8 cellular contexts compared by ENCODE assay signal in the genomic region with DNA sequence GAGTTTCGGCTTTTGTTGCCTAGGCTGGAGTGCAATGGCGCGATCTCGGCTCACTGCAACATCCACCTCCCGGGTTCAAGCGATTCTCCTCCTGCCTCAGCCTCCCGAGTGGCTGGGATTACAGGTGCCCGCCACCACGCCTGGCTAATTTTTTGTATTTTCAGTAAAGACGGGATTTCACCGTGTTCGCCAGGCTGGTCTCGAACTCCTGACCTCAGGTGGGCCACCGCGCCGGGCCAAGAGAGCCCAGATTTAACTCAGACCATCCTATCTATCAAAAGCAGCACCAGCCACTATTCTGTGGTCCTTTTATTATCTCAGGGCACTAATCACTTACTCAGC. TPM values are rescaled to one million over a fixed set of nuclear protein-coding genes. Genes with fewer than 3 reads are reported as not detected.
DNase-seq lines count a peak whose midpoint lies in the region; ATAC-seq, FAIRE-seq and TF ChIP-seq lines count a peak whose summit lies in the region.
"Not testable (repeated sequence)": the region's sequence is repeated elsewhere in the genome, so short reads cannot be mapped to it uniquely, and the experiment has no call there.

No MANE protein-coding gene starts in this region.

- H3K4me1 ChIP-seq in lower lobe of right lung; prostate gland (replicated peaks); thyroid gland: not testable (repeated sequence)

- POLR2A ChIA-PET in activated CD8-positive, alpha-beta T cell treated with anti-CD3 and anti-CD28 coated beads, Interleukin-2, amount 10 ng/mL, durations not matched to agents 7 days and 5 days (lab: Charles Lee): interaction anchor here (0.8 to 1.2 kb wide), 2 partner anchors 49 to 75 kb away, joined by 3 read pairs; no protein-coding TSS in a partner anchor

- H3K9me3 Mint-ChIP-seq in CD14-positive monocyte; IgD-negative memory B cell; activated CD8-positive, alpha-beta T cell treated with anti-CD3 and anti-CD28 coated beads, Interleukin-2, amount 10 ng/mL, durations not matched to agents 7 days and 5 days (ENCODE audit: insufficient read depth): not testable (repeated sequence)

- CTCF ChIA-PET in activated CD8-positive, alpha-beta T cell treated with anti-CD3 and anti-CD28 coated beads, Interleukin-2, amount 10 ng/mL, durations not matched to agents 7 days and 5 days (lab: Charles Lee): interaction anchor here (1.0 to 1.5 kb wide), 3 partner anchors 15 to 142 kb away, joined by 3 to 4 read pairs (median 4); partner anchors contain the start of gene BRI3BP

- intact Hi-C loops in CD14-positive monocyte (cut with micrococcal nuclease); lower lobe of right lung (cut with DNase I); prostate gland (cut with DNase I); thyroid gland (cut with DNase I): not testable (repeated sequence)

- H3K4me3 Mint-ChIP-seq in CD14-positive monocyte (peak overlapping the region; percentile 84 to 93), IgD-negative memory B cell (peak overlapping the region; percentile 88 to 97 (median 93))
- peak overlapping the region; percentile 74 for H3K4me3 Mint-ChIP-seq in activated CD8-positive, alpha-beta T cell treated with anti-CD3 and anti-CD28 coated beads, Interleukin-2, amount 10 ng/mL, durations not matched to agents 7 days and 5 days

- TF ChIP-seq POLR2A in prostate gland (IDR thresholded peaks at IDR 0.05); thyroid gland (IDR thresholded peaks at IDR 0.05): not testable (repeated sequence)

- not testable (repeated sequence) for FAIRE-seq in bronchial epithelial cell (lab: Jason Lieb, UNC)

- H3K4me1 Mint-ChIP-seq in CD14-positive monocyte; IgD-negative memory B cell; activated CD8-positive, alpha-beta T cell treated with anti-CD3 and anti-CD28 coated beads, Interleukin-2, amount 10 ng/mL, durations not matched to agents 7 days and 5 days (ENCODE audit: low read depth): not testable (repeated sequence)

- 87% methylated on average over 16 of the region's 16 CpGs for WGBS in prostate gland
- WGBS in thyroid gland, 2 donors: 80 to 90% methylated on average over 16 of the region's 16 CpGs

- H3K27me3 Mint-ChIP-seq in CD14-positive monocyte (ENCODE audit: low read depth in 3 of 3); IgD-negative memory B cell; activated CD8-positive, alpha-beta T cell treated with anti-CD3 and anti-CD28 coated beads, Interleukin-2, amount 10 ng/mL, durations not matched to agents 7 days and 5 days (ENCODE audit: low read depth): not testable (repeated sequence)

- H3K9me3 ChIP-seq in lower lobe of right lung, prostate gland, thyroid gland: not testable (repeated sequence)

- H3K4me3 ChIP-seq in bronchial epithelial cell (ENCODE audit: low read depth, low read length): peak overlapping the region; percentile 55
- peak overlapping the region; percentile 68 for H3K4me3 ChIP-seq in fibroblast of the aortic adventitia (ENCODE audit: low read depth, low read length)
- peak overlapping the region; percentile 61 for H3K4me3 ChIP-seq in lower lobe of right lung
- H3K4me3 ChIP-seq in prostate gland: peak overlapping the region; percentile 41 to 44
- H3K4me3 ChIP-seq in thyroid gland (replicated peaks in 1 of 3): peak overlapping the region in 2 of 3 donors; percentile 31 to 35

- not testable (repeated sequence) for H3K36me3 ChIP-seq in bronchial epithelial cell (ENCODE audit: control insufficient read depth, insufficient read depth, low read length); lower lobe of right lung; prostate gland; thyroid gland

- not testable (repeated sequence) for TF ChIP-seq CTCF in CD14-positive monocyte (IDR thresholded peaks at IDR 0.05); bronchial epithelial cell (IDR thresholded peaks at IDR 0.05; ENCODE audit: insufficient read depth, low read length, severe bottlenecking); fibroblast of the aortic adventitia (IDR thresholded peaks at IDR 0.05; ENCODE audit: insufficient read depth, low read length); lower lobe of right lung (IDR thresholded peaks at IDR 0.05); prostate gland (IDR thresholded peaks at IDR 0.05); thyroid gland (IDR thresholded peaks at IDR 0.05)

- H3K27me3 ChIP-seq in bronchial epithelial cell (ENCODE audit: control insufficient read depth, insufficient read depth, low read length); lower lobe of right lung (ENCODE audit: low read depth); prostate gland (replicated peaks; ENCODE audit: insufficient read depth); thyroid gland: not testable (repeated sequence)

- H3K27ac ChIP-seq in lower lobe of right lung (peak overlapping the region; percentile 20), prostate gland (peak overlapping the region in 1 of 2 donors; percentile 54), thyroid gland (peak overlapping the region in 1 of 3 donors; percentile 17)

- not testable (repeated sequence) for H3K36me3 Mint-ChIP-seq in CD14-positive monocyte; IgD-negative memory B cell; activated CD8-positive, alpha-beta T cell treated with anti-CD3 and anti-CD28 coated beads, Interleukin-2, amount 10 ng/mL, durations not matched to agents 7 days and 5 days (ENCODE audit: low read depth)

- not testable (repeated sequence) for ATAC-seq in activated CD8-positive, alpha-beta T cell treated with anti-CD3 and anti-CD28 coated beads, Interleukin-2, amount 10 ng/mL, durations not matched to agents 7 days and 5 days; lower lobe of right lung

- H3K27ac Mint-ChIP-seq in CD14-positive monocyte (peak overlapping the region in 3 of 7 donors; percentile 28 to 78 (median 40)), IgD-negative memory B cell (peak overlapping the region; percentile 68 to 95 (median 93))
- H3K27ac Mint-ChIP-seq in activated CD8-positive, alpha-beta T cell treated with anti-CD3 and anti-CD28 coated beads, Interleukin-2, amount 10 ng/mL, durations not matched to agents 7 days and 5 days: not testable (repeated sequence)

- DNase-seq in CD14-positive monocyte (ENCODE audit: low spot score); activated CD8-positive, alpha-beta T cell treated with anti-CD3 and anti-CD28 coated beads, Interleukin-2, amount 10 ng/mL, durations not matched to agents 7 days and 5 days; bronchial epithelial cell (ENCODE audit: low read depth); fibroblast of the aortic adventitia (ENCODE audit: low read depth); lower lobe of right lung; prostate gland (ENCODE audit: low spot score); thyroid gland: not testable (repeated sequence)

RNA-seq across cellular contexts. Expression of gene AACS, which starts 16.3 kb away (rescaled TPM):
- polyA plus RNA-seq in CD14-positive monocyte: 1 to 10 TPM; 5.1 to 7.9 TPM
- 4.2 TPM for polyA plus RNA-seq in IgD-negative memory B cell
- 10 to 100 TPM; 24.7 to 26.7 TPM for total RNA-seq in activated CD8-positive, alpha-beta T cell treated with anti-CD3 and anti-CD28 coated beads, Interleukin-2, amount 10 ng/mL, durations not matched to agents 7 days and 5 days
- 30.5 and 43.0 TPM in 2 replicates for total RNA-seq in bronchial epithelial cell
- 12.0 and 25.1 TPM in 2 replicates for total RNA-seq in fibroblast of the aortic adventitia (ENCODE audit: low replicate concordance)
- total RNA-seq in lower lobe of right lung: 21.7 TPM
- 10 to 100 TPM; 20.4 to 21.0 TPM for total RNA-seq in prostate gland
- 10 to 100 TPM; 14.8 to 24.0 (median 20.1) TPM for total RNA-seq in thyroid gland

RNA-seq across cellular contexts. Expression of gene BRI3BP, which starts 55.5 kb away (rescaled TPM):
- 1 to 10 TPM; 5.0 to 6.9 TPM for polyA plus RNA-seq in CD14-positive monocyte
- 5.9 TPM for polyA plus RNA-seq in IgD-negative memory B cell
- total RNA-seq in activated CD8-positive, alpha-beta T cell treated with anti-CD3 and anti-CD28 coated beads, Interleukin-2, amount 10 ng/mL, durations not matched to agents 7 days and 5 days: 10 to 100 TPM; 26.5 to 27.0 TPM
- total RNA-seq in bronchial epithelial cell: 11.6 and 14.8 TPM in 2 replicates
- 1.6 and 6.1 TPM in 2 replicates for total RNA-seq in fibroblast of the aortic adventitia (ENCODE audit: low replicate concordance)
- 7.3 TPM for total RNA-seq in lower lobe of right lung
- 1 to 10 TPM; 3.4 to 8.6 TPM for total RNA-seq in prostate gland
- total RNA-seq in thyroid gland: 10 to 100 TPM in 1 of 4 donors, 1 to 10 TPM in 3; 3.8 to 11.1 (median 7.7) TPM
